In genomic region chr2:158936978-158937377, GRCh38 we compare ENCODE assay signal across 12 cellular contexts. TPM values are rescaled to one million over a fixed set of nuclear protein-coding genes. Genes with fewer than 3 reads are reported as not detected.
DNase-seq lines count a peak whose midpoint lies in the region; ATAC-seq and TF ChIP-seq lines count a peak whose summit lies in the region.
"Had no signal": no experiment of that assay in that cellular context is flagged by ENCODE, and none has a peak within 500 bp of the region (broad histone marks: within the 10 kb centered on the region; RNA-seq: fewer than 3 reads in every experiment).

No MANE protein-coding gene starts in this region.

- no peak for TF ChIP-seq CTCF in lung (IDR thresholded peaks at IDR 0.05; ENCODE audit: control extremely low read depth, extremely low read depth)

- ATAC-seq in lung (ENCODE audit: insufficient read depth, low FRiP score), result peak; percentile 73
- no peak for ATAC-seq in HG03457 (IDR thresholded peaks at IDR 0.05; ENCODE audit: unreplicated experiment)
- ATAC-seq in GM21528 (IDR thresholded peaks at IDR 0.05; ENCODE audit: low FRiP score, unreplicated experiment), result no peak
- ATAC-seq: GM23338 had no signal

- H3K9me3 ChIP-seq in lung (ENCODE audit: control insufficient read depth in 2 of 2, insufficient read depth in 1 of 2, low read length in 1 of 2), result no peaks in the 10 kb centered on the region

- no peak overlapping the region for H3K4me3 ChIP-seq in lung
- H3K4me3 ChIP-seq: GM23338 had no signal

- H3K4me1 ChIP-seq in lung (ENCODE audit: control insufficient read depth in 2 of 2, insufficient read depth in 2 of 2, low read length in 2 of 2), result peaks cover 0 to 6% of the 10 kb centered on the region in 2 donors

- H3K36me3 Mint-ChIP-seq in activated naive CD4-positive, alpha-beta T cell treated with anti-CD3 and anti-CD28 coated beads, Interleukin-2, amount 10 ng/mL, durations not matched to agents 7 days and 5 days, result no peaks in the 10 kb centered on the region
- H3K36me3 Mint-ChIP-seq: CD4-positive, alpha-beta memory T cell; naive B cell had no signal

- H3K27me3 Mint-ChIP-seq in activated naive CD4-positive, alpha-beta T cell treated with anti-CD3 and anti-CD28 coated beads, Interleukin-2, amount 10 ng/mL, durations not matched to agents 7 days and 5 days, result peaks cover 9% of the 10 kb centered on the region

- H3K27me3 ChIP-seq in lung (ENCODE audit: control insufficient read depth, insufficient read depth), result no peaks in the 10 kb centered on the region

- WGBS in lung, 2 donors, result 36 to 79% methylated on average over 2 of the region's 2 CpGs

- no peak overlapping the region for H3K4me3 Mint-ChIP-seq in activated naive CD4-positive, alpha-beta T cell treated with anti-CD3 and anti-CD28 coated beads, Interleukin-2, amount 10 ng/mL, durations not matched to agents 7 days and 5 days
- H3K4me3 Mint-ChIP-seq: CD4-positive, alpha-beta memory T cell; GM23338; naive B cell had no signal

- no peaks in the 10 kb centered on the region for H3K9me3 Mint-ChIP-seq in activated naive CD4-positive, alpha-beta T cell treated with anti-CD3 and anti-CD28 coated beads, Interleukin-2, amount 10 ng/mL, durations not matched to agents 7 days and 5 days
- H3K9me3 Mint-ChIP-seq: CD4-positive, alpha-beta memory T cell; GM23338 had no signal

- H3K27ac ChIP-seq in lung (ENCODE audit: low read depth in 1 of 2, low read length in 1 of 2), result peak overlapping the region; percentile 33 to 77

- CTCF ChIA-PET in activated naive CD4-positive, alpha-beta T cell treated with anti-CD3 and anti-CD28 coated beads, Interleukin-2, amount 10 ng/mL, durations not matched to agents 7 days and 5 days (lab: Charles Lee), result interaction anchor here (0.6 kb wide), 1 partner anchor 155 kb away, joined by 3 read pairs; no protein-coding TSS in a partner anchor

- DNase-seq in AG08396 (ENCODE audit: low spot score), result peak; percentile 54
- DNase-seq in LHCN-M2 (ENCODE audit: low read depth), result peak; percentile 94
- peak; percentile 41 for DNase-seq in epidermal melanocyte (ENCODE audit: insufficient read length, low spot score)
- DNase-seq in lung (ENCODE audit: low spot score), result peak; percentile 53
- no peak for DNase-seq in activated naive CD4-positive, alpha-beta T cell treated with anti-CD3 and anti-CD28 coated beads, Interleukin-2, amount 10 ng/mL, durations not matched to agents 7 days and 5 days
- no peak for DNase-seq in NCI-H1105 (lab: John Stamatoyannopoulos, UW)
- DNase-seq: CD4-positive, alpha-beta memory T cell; naive B cell; NCI-H1930 had no signal

- H3K36me3 ChIP-seq in lung (ENCODE audit: control insufficient read depth in 2 of 2, insufficient read depth in 2 of 2, low read length in 2 of 2), result no peaks in the 10 kb centered on the region

- H3K4me1 Mint-ChIP-seq in activated naive CD4-positive, alpha-beta T cell treated with anti-CD3 and anti-CD28 coated beads, Interleukin-2, amount 10 ng/mL, durations not matched to agents 7 days and 5 days, result no peaks in the 10 kb centered on the region
- H3K4me1 Mint-ChIP-seq: CD4-positive, alpha-beta memory T cell; naive B cell had no signal

- no peak overlapping the region for H3K27ac Mint-ChIP-seq in activated naive CD4-positive, alpha-beta T cell treated with anti-CD3 and anti-CD28 coated beads, Interleukin-2, amount 10 ng/mL, durations not matched to agents 7 days and 5 days
- H3K27ac Mint-ChIP-seq: CD4-positive, alpha-beta memory T cell; GM23338; naive B cell had no signal

RNA-seq across cellular contexts. Expression of gene TANC1, which starts 31.5 kb away (rescaled TPM):
- total RNA-seq in LHCN-M2 (2014; rRNA removed), result 9.3 and 12.4 TPM in 2 replicates
- polyA plus RNA-seq in LHCN-M2 (2012), result 7.0 TPM
- 10 to 100 TPM; 42.2 to 99.5 TPM for total RNA-seq in lung
- 10 to 100 TPM; 14.3 to 32.4 TPM for polyA plus RNA-seq in lung

Comparison
In these comparisons a context has a peak if more than half of its experiments do, and no peak if none do; other contexts are left out.
1. DNase-seq: peak in AG08396 (single experiment), LHCN-M2 (single experiment), epidermal melanocyte (single experiment) and lung (single experiment); none in activated naive CD4-positive, alpha-beta T cell treated with anti-CD3 and anti-CD28 coated beads, Interleukin-2, amount 10 ng/mL, durations not matched to agents 7 days and 5 days (single experiment) and NCI-H1105 (single experiment).